In the genomic region with DNA sequence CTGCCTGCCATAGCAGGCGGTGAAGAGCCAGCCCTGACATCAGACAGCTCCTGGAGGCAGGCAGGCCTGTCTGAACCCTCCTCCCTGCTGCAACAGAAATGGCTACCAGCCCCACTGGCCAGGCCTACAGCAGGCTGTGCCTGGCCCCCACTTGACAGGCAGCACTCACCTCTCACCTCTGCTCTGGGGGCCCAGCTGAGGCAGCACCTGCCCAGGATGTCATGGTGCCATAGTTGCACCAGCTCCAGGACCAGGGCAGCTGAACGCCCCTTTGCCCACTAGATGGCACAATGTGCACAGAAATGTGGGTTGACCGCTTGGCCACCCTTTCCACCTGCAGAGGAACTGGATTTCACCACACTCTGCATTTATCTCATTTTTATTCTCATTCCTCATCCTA, we compare ENCODE assay signal across 1 cellular context.
TF ChIP-seq lines count a peak whose summit lies in the region.

No MANE protein-coding gene starts in this region.

TF ChIP-seq in GM23338, 12 proteins besides CTCF, POLR2A, EP300 and RAD21:
- TF ChIP-seq, protein P1, sequence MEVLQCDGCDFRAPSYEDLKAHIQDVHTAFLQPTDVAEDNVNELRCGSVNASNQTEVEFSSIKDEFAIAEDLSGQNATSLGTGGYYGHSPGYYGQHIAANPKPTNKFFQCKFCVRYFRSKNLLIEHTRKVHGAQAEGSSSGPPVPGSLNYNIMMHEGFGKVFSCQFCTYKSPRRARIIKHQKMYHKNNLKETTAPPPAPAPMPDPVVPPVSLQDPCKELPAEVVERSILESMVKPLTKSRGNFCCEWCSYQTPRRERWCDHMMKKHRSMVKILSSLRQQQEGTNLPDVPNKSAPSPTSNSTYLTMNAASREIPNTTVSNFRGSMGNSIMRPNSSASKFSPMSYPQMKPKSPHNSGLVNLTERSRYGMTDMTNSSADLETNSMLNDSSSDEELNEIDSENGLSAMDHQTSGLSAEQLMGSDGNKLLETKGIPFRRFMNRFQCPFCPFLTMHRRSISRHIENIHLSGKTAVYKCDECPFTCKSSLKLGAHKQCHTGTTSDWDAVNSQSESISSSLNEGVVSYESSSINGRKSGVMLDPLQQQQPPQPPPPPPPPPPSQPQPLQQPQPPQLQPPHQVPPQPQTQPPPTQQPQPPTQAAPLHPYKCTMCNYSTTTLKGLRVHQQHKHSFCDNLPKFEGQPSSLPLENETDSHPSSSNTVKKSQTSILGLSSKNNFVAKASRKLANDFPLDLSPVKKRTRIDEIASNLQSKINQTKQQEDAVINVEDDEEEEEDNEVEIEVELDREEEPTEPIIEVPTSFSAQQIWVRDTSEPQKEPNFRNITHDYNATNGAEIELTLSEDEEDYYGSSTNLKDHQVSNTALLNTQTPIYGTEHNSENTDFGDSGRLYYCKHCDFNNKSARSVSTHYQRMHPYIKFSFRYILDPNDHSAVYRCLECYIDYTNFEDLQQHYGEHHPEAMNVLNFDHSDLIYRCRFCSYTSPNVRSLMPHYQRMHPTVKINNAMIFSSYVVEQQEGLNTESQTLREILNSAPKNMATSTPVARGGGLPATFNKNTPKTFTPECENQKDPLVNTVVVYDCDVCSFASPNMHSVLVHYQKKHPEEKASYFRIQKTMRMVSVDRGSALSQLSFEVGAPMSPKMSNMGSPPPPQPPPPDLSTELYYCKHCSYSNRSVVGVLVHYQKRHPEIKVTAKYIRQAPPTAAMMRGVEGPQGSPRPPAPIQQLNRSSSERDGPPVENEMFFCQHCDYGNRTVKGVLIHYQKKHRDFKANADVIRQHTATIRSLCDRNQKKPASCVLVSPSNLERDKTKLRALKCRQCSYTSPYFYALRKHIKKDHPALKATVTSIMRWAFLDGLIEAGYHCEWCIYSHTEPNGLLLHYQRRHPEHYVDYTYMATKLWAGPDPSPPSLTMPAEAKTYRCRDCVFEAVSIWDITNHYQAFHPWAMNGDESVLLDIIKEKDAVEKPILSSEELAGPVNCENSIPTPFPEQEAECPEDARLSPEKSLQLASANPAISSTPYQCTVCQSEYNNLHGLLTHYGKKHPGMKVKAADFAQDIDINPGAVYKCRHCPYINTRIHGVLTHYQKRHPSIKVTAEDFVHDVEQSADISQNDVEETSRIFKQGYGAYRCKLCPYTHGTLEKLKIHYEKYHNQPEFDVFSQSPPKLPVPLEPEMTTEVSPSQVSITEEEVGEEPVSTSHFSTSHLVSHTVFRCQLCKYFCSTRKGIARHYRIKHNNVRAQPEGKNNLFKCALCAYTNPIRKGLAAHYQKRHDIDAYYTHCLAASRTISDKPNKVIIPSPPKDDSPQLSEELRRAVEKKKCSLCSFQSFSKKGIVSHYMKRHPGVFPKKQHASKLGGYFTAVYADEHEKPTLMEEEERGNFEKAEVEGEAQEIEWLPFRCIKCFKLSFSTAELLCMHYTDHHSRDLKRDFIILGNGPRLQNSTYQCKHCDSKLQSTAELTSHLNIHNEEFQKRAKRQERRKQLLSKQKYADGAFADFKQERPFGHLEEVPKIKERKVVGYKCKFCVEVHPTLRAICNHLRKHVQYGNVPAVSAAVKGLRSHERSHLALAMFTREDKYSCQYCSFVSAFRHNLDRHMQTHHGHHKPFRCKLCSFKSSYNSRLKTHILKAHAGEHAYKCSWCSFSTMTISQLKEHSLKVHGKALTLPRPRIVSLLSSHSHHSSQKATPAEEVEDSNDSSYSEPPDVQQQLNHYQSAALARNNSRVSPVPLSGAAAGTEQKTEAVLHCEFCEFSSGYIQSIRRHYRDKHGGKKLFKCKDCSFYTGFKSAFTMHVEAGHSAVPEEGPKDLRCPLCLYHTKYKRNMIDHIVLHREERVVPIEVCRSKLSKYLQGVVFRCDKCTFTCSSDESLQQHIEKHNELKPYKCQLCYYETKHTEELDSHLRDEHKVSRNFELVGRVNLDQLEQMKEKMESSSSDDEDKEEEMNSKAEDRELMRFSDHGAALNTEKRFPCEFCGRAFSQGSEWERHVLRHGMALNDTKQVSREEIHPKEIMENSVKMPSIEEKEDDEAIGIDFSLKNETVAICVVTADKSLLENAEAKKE (CRISPR knock-in tag; IDR thresholded peaks at IDR 0.05): no peak
- TF ChIP-seq JUNB (IDR thresholded peaks at IDR 0.05; ENCODE audit: unreplicated experiment) (no peak), ZNF331 (CRISPR knock-in tag; IDR thresholded peaks at IDR 0.05; ENCODE audit: low read depth) (no peak), ZNF114 (CRISPR knock-in tag; IDR thresholded peaks at IDR 0.05) (no peak), NANOG (IDR thresholded peaks at IDR 0.05; ENCODE audit: borderline replicate concordance) (no peak), EZH2 (IDR thresholded peaks at IDR 0.05; ENCODE audit: low read depth, unreplicated experiment) (no peak), CREB1 (CRISPR knock-in tag; IDR thresholded peaks at IDR 0.05; ENCODE audit: low read depth) (no peak), STAT1 (IDR thresholded peaks at IDR 0.05; ENCODE audit: unreplicated experiment) (no peak)
- TF ChIP-seq, protein P2, sequence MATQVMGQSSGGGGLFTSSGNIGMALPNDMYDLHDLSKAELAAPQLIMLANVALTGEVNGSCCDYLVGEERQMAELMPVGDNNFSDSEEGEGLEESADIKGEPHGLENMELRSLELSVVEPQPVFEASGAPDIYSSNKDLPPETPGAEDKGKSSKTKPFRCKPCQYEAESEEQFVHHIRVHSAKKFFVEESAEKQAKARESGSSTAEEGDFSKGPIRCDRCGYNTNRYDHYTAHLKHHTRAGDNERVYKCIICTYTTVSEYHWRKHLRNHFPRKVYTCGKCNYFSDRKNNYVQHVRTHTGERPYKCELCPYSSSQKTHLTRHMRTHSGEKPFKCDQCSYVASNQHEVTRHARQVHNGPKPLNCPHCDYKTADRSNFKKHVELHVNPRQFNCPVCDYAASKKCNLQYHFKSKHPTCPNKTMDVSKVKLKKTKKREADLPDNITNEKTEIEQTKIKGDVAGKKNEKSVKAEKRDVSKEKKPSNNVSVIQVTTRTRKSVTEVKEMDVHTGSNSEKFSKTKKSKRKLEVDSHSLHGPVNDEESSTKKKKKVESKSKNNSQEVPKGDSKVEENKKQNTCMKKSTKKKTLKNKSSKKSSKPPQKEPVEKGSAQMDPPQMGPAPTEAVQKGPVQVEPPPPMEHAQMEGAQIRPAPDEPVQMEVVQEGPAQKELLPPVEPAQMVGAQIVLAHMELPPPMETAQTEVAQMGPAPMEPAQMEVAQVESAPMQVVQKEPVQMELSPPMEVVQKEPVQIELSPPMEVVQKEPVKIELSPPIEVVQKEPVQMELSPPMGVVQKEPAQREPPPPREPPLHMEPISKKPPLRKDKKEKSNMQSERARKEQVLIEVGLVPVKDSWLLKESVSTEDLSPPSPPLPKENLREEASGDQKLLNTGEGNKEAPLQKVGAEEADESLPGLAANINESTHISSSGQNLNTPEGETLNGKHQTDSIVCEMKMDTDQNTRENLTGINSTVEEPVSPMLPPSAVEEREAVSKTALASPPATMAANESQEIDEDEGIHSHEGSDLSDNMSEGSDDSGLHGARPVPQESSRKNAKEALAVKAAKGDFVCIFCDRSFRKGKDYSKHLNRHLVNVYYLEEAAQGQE (IDR thresholded peaks at IDR 0.05; ENCODE audit: unreplicated experiment): no peak
